Comparison of ENCODE assay signal across 8 cellular contexts in the genomic region with DNA sequence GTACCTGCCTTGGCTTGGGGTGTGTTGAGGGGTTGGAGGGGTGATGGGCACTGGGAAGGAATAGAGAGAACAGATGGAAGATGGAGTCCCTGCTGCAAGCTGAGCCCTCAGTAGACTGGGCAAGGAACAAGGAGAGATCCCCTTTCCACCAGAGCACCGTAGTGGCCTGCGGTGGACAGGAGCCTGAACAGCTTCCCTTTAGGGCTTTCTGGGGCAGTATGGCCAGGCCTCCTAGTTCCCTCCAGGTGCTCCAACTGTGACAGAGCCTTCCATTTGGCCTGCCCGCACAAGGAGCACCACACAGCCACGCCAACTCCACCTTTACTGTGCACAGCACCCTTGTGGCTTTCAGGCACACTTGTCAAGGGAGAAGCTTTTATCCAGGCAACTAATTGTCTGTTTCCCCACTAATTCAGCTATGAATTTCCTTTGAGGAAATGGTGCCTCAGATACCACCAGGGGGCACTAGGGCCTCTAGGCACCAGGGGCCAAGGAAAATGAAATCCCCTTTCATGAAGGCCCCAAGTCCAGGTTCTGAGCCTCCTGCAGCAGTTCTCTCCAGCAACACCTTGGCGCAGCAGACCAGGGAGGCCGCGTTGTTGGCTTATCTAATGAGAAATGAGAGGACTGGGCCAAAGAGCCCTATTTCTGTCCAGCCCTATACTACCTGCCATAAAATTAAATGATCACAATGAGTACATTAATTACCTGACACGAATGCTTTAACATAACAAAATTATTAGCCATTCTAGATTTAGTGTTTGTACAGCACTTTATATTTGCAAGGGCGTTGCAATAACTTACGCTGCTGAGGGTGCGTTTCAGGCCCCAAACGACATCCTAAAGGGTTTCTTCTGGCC. TPM values are rescaled to one million over a fixed set of nuclear protein-coding genes. Genes with fewer than 3 reads are reported as not detected.
A peak's percentile ranks its signal among the peaks of the same experiment; 100 is the strongest.
DNase-seq lines count a peak whose midpoint lies in the region; ATAC-seq and TF ChIP-seq lines count a peak whose summit lies in the region.

No MANE protein-coding gene starts in this region.

- H3K9me3 Mint-ChIP-seq in activated CD4-positive, alpha-beta memory T cell treated with anti-CD3 and anti-CD28 coated beads for 36 hours: no peaks in the 10 kb centered on the region
- H3K9me3 Mint-ChIP-seq in natural killer cell: no peaks in the 10 kb centered on the region

- no peaks in the 10 kb centered on the region for H3K36me3 ChIP-seq in transverse colon

- peaks cover 3% of the 10 kb centered on the region for H3K27me3 ChIP-seq in transverse colon

- intact Hi-C loops in activated CD4-positive, alpha-beta memory T cell treated with anti-CD3 and anti-CD28 coated beads for 36 hours (cut with micrococcal nuclease): loop anchor here (1.0 to 5.0 kb wide), 2 partner anchors 217 to 274 kb away; no protein-coding TSS in a partner anchor
- intact Hi-C loops in natural killer cell (cut with micrococcal nuclease): loop anchor here (1.0 kb wide), 2 partner anchors 217 to 275 kb away; no protein-coding TSS in a partner anchor
- intact Hi-C loops in transverse colon (cut with DNase I; ENCODE audit: low total_unique reads): loop anchor here (10.0 kb wide), 1 partner anchor 217 kb away; no protein-coding TSS in a partner anchor

- no peaks in the 10 kb centered on the region for H3K9me3 ChIP-seq in transverse colon

- no peaks in the 10 kb centered on the region for H3K36me3 Mint-ChIP-seq in activated CD4-positive, alpha-beta memory T cell treated with anti-CD3 and anti-CD28 coated beads for 36 hours
- H3K36me3 Mint-ChIP-seq in natural killer cell: no peaks in the 10 kb centered on the region

- no peaks in the 10 kb centered on the region for H3K4me1 ChIP-seq in transverse colon

- in situ Hi-C loops in transverse colon (cut with MboI; ENCODE audit: low pct_ligation_motif_present in 1 of 4, low pct_unique_long_range_greater_than_20kb in 1 of 4, low sequenced_read_pairs in 3 of 4): loop anchor here in 3 of 4 donors (10.0 kb wide), 2 partner anchors 217 to 227 kb away; no protein-coding TSS in a partner anchor

- TF ChIP-seq CTCF in AG04449 (IDR thresholded peaks at IDR 0.05; ENCODE audit: insufficient read depth, low read length, missing control alignments) (peak; percentile 72), GM12875 (IDR thresholded peaks at IDR 0.05; ENCODE audit: borderline replicate concordance, insufficient read depth, low read depth, low read length) (peak; percentile 68), natural killer cell (IDR thresholded peaks at IDR 0.05) (peak; percentile 65), transverse colon (IDR thresholded peaks at IDR 0.05) (peak; percentile 43 to 60 (median 49))

- H3K4me3 Mint-ChIP-seq in activated CD4-positive, alpha-beta memory T cell treated with anti-CD3 and anti-CD28 coated beads for 36 hours: no peak overlapping the region
- H3K4me3 Mint-ChIP-seq in natural killer cell: no peak overlapping the region

- ATAC-seq in natural killer cell (peak; percentile 59 to 74 (median 62)), HG03354 (IDR thresholded peaks at IDR 0.05; ENCODE audit: poor library complexity, severe bottlenecking, unreplicated experiment) (no peak)

- no peaks in the 10 kb centered on the region for H3K27me3 Mint-ChIP-seq in activated CD4-positive, alpha-beta memory T cell treated with anti-CD3 and anti-CD28 coated beads for 36 hours
- H3K27me3 Mint-ChIP-seq in natural killer cell (ENCODE audit: low read depth in 2 of 2): peaks cover 0 to 6% of the 10 kb centered on the region in 2 donors

- TF ChIP-seq POLR2A in erythroblast (IDR thresholded peaks at IDR 0.05; ENCODE audit: low read length): no peak
- TF ChIP-seq POLR2A in transverse colon (IDR thresholded peaks at IDR 0.05): no peak

- CTCF ChIA-PET in AG04449 (lab: Yijun Ruan, JAX): interaction anchor here (0.7 to 8.7 kb wide), 34 partner anchors 10 to 273 kb away, joined by 3 to 138 read pairs (median 4); no protein-coding TSS in a partner anchor
- CTCF ChIA-PET in activated CD4-positive, alpha-beta memory T cell treated with anti-CD3 and anti-CD28 coated beads for 36 hours (lab: Charles Lee): interaction anchor here (0.5 to 8.5 kb wide), 29 partner anchors 8 to 274 kb away, joined by 3 to 104 read pairs (median 4); no protein-coding TSS in a partner anchor

- 70 to 81% methylated on average over 5 to 12 of the region's 12 CpGs for WGBS in transverse colon (ENCODE audit: low coverage in 1 of 2), 2 donors

- H3K4me3 ChIP-seq in AG04449 (ENCODE audit: low read depth, low read length) (no peak overlapping the region), GM12875 (ENCODE audit: low read depth, low read length) (no peak overlapping the region), transverse colon (no peak overlapping the region)

- no peak for TF ChIP-seq EP300 in transverse colon (IDR thresholded peaks at IDR 0.05; ENCODE audit: low read depth)

- H3K27ac ChIP-seq in transverse colon: no peak overlapping the region

- DNase-seq in AG04449 (ENCODE audit: low read depth, low spot score): no peak
- DNase-seq in NCI-H446 (lab: John Stamatoyannopoulos, UW): peak; percentile 10 to 52
- DNase-seq in activated CD4-positive, alpha-beta memory T cell treated with anti-CD3 and anti-CD28 coated beads for 36 hours: peak; percentile 60
- peak; percentile 54 to 72 for DNase-seq in erythroblast (lab: John Stamatoyannopoulos, UW)
- peak; percentile 38 for DNase-seq in natural killer cell
- peak; percentile 24 for DNase-seq in transverse colon

- H3K27ac Mint-ChIP-seq in activated CD4-positive, alpha-beta memory T cell treated with anti-CD3 and anti-CD28 coated beads for 36 hours: no peak overlapping the region
- H3K27ac Mint-ChIP-seq in natural killer cell: no peak overlapping the region

- POLR2A ChIA-PET in AG04449 (lab: Yijun Ruan, JAX): no interaction called here
- POLR2A ChIA-PET in activated CD4-positive, alpha-beta memory T cell treated with anti-CD3 and anti-CD28 coated beads for 36 hours (lab: Charles Lee): no interaction called here

- no peaks in the 10 kb centered on the region for H3K4me1 Mint-ChIP-seq in activated CD4-positive, alpha-beta memory T cell treated with anti-CD3 and anti-CD28 coated beads for 36 hours (ENCODE audit: low read depth)
- no peaks in the 10 kb centered on the region for H3K4me1 Mint-ChIP-seq in natural killer cell

RNA-seq across cellular contexts. Expression of gene ERI3, which starts 23.1 kb away (rescaled TPM):
- 10 to 100 TPM; 35.7 to 37.0 TPM for total RNA-seq in activated CD4-positive, alpha-beta memory T cell treated with anti-CD3 and anti-CD28 coated beads for 36 hours
- 10 to 100 TPM; 28.3 to 35.3 (median 30.4) TPM for total RNA-seq in natural killer cell
- 10 to 100 TPM; 11.2 to 30.4 (median 20.8) TPM for total RNA-seq in transverse colon

RNA-seq across cellular contexts. Expression of gene RNF220, which starts 26.9 kb away (rescaled TPM):
- total RNA-seq in activated CD4-positive, alpha-beta memory T cell treated with anti-CD3 and anti-CD28 coated beads for 36 hours: 10 to 100 TPM; 73.7 to 74.3 TPM
- total RNA-seq in natural killer cell (100 to 1,000 TPM in 2 of 3 donors, 10 to 100 TPM in 1; 88.5 to 107 (median 105) TPM), transverse colon (100 to 1,000 TPM in 2 of 4 donors, 10 to 100 TPM in 2; 45.8 to 169 (median 89.4) TPM)
